In genomic region chr6:15336905-15337583, GRCh38 we compare ENCODE assay signal across 1 cellular context.
TF ChIP-seq lines count a peak whose summit lies in the region.

No MANE protein-coding gene starts in this region.

TF ChIP-seq in SK-N-SH treated with all-trans-retinoic acid at 6 μM for 48 hours, 23 proteins besides CTCF, POLR2A, EP300 and RAD21 (continued from another document):
- TF ChIP-seq TSHZ2 (CRISPR knock-in tag; IDR thresholded peaks at IDR 0.05) (peak; percentile 45; the same call in 1 of the 2 replicates), TCF4 (CRISPR knock-in tag; IDR thresholded peaks at IDR 0.05; ENCODE audit: borderline replicate concordance) (peak; percentile 72), ZFP30 (CRISPR knock-in tag; IDR thresholded peaks at IDR 0.05) (no peak), TOX (CRISPR knock-in tag; IDR thresholded peaks at IDR 0.05; ENCODE audit: borderline replicate concordance) (no peak), ISL1 (CRISPR knock-in tag; IDR thresholded peaks at IDR 0.05) (no peak)
